ENCODE assay signal across 1 cellular context in genomic region chr10:123999261-123999660, GRCh38.
TF ChIP-seq lines count a peak whose summit lies in the region.

No MANE protein-coding gene starts in this region.

TF ChIP-seq in HepG2, 621 proteins besides CTCF, POLR2A, EP300 and RAD21 (continued from another document):
- TF ChIP-seq ZNF574 (CRISPR knock-in tag; IDR thresholded peaks at IDR 0.05): no peak
- TF ChIP-seq SRSF9 (IDR thresholded peaks at IDR 0.05; ENCODE audit: borderline replicate concordance, insufficient read depth, low read depth, low read length, poor library complexity, severe bottlenecking): no peak
- no peak for TF ChIP-seq MAX (IDR thresholded peaks at IDR 0.05)
- TF ChIP-seq STAG1 (CRISPR knock-in tag; IDR thresholded peaks at IDR 0.05): 0 out of 2 replicates have a peak, but pooled peaks have one; percentile 5
